In the genomic region with DNA sequence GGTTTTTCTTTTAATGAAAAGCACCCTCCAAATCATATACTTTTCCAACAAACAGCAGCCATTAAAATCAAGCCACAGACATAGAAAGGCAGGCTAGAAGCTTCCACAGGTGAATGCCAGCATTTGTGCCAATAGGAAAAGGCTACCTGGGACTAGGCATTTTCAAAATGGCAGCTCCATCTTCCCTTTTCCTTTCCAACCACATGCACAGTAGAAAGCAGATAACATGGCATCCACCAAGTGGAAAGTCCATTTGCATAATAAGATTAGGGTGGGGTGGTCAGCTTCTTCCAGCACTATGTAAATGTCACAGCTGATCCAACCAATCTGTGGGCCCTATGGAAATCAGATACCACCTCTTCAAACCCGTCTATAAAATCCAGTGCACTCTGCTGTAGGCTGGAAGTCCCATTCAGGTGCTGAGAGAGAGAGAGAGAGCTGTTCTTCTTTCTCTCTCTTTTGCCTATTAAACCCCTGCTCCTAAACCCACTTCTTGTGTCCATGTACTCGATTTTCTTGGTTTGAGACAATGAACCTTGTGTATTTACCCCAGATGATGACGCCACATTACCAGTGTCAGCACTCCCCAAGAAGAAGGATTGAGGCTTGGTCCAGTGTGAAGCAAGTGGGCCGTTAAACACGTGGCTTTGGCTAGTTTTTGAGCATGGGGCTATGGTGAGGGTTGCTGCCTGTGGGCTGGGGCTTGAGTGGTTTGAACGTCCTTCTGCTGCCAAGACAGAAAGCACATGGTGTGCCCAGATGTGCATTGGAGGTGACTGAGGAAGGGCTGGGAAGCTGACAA, we compare ENCODE assay signal across 2 cellular contexts.
TF ChIP-seq lines count a peak whose summit lies in the region.

No MANE protein-coding gene starts in this region.

TF ChIP-seq in A549, 52 proteins besides CTCF, POLR2A, EP300 and RAD21 (continued from another document):
- TF ChIP-seq FOXS1 (CRISPR knock-in tag; IDR thresholded peaks at IDR 0.05) (no peak), ESRRA (IDR thresholded peaks at IDR 0.05; ENCODE audit: borderline replicate concordance, low read length) (no peak), MAZ (IDR thresholded peaks at IDR 0.05; ENCODE audit: borderline replicate concordance, low read depth, low read length) (no peak), CEBPB (IDR thresholded peaks at IDR 0.05) (no peak), E2F6 (IDR thresholded peaks at IDR 0.05; ENCODE audit: borderline replicate concordance, low read depth) (no peak), POLR2AphosphoS2 (conservative IDR thresholded peaks at IDR 0.05; ENCODE audit: low read length) (no peak), RARB (CRISPR knock-in tag; IDR thresholded peaks at IDR 0.05) (no peak), CHD2 (IDR thresholded peaks at IDR 0.05; ENCODE audit: low read length, partially characterized antibody) (no peak), ZSCAN20 (CRISPR knock-in tag; IDR thresholded peaks at IDR 0.05) (no peak), ZC3H11A (IDR thresholded peaks at IDR 0.05) (no peak), HOXB13 (CRISPR knock-in tag; IDR thresholded peaks at IDR 0.05; ENCODE audit: low read depth) (no peak), HMGXB4 (CRISPR knock-in tag; IDR thresholded peaks at IDR 0.05; ENCODE audit: borderline replicate concordance) (no peak)
- TF ChIP-seq, protein P1, sequence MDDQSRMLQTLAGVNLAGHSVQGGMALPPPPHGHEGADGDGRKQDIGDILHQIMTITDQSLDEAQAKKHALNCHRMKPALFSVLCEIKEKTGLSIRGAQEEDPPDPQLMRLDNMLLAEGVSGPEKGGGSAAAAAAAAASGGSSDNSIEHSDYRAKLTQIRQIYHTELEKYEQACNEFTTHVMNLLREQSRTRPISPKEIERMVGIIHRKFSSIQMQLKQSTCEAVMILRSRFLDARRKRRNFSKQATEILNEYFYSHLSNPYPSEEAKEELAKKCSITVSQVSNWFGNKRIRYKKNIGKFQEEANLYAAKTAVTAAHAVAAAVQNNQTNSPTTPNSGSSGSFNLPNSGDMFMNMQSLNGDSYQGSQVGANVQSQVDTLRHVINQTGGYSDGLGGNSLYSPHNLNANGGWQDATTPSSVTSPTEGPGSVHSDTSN (IDR thresholded peaks at IDR 0.05), result no peak

TF ChIP-seq in HEK293, 187 proteins besides CTCF, POLR2A, EP300 and RAD21 (continued from another document):
- TF ChIP-seq, protein P2, sequence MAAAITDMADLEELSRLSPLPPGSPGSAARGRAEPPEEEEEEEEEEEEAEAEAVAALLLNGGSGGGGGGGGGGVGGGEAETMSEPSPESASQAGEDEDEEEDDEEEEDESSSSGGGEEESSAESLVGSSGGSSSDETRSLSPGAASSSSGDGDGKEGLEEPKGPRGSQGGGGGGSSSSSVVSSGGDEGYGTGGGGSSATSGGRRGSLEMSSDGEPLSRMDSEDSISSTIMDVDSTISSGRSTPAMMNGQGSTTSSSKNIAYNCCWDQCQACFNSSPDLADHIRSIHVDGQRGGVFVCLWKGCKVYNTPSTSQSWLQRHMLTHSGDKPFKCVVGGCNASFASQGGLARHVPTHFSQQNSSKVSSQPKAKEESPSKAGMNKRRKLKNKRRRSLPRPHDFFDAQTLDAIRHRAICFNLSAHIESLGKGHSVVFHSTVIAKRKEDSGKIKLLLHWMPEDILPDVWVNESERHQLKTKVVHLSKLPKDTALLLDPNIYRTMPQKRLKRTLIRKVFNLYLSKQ (tag by site-specific recombination; IDR thresholded peaks at IDR 0.05; ENCODE audit: borderline replicate concordance), result no peak
- TF ChIP-seq ZNF704 (tag by site-specific recombination; IDR thresholded peaks at IDR 0.05), result no peak
- 0 out of 2 replicates have a peak, but pooled peaks have one; percentile 19 for TF ChIP-seq PRDM1 (tag by site-specific recombination; IDR thresholded peaks at IDR 0.05)
- TF ChIP-seq ZNF549 (tag by site-specific recombination; IDR thresholded peaks at IDR 0.05), result no peak
- TF ChIP-seq SETDB1 (IDR thresholded peaks at IDR 0.05; ENCODE audit: insufficient read length, low read length), result no peak
